In the genomic region with DNA sequence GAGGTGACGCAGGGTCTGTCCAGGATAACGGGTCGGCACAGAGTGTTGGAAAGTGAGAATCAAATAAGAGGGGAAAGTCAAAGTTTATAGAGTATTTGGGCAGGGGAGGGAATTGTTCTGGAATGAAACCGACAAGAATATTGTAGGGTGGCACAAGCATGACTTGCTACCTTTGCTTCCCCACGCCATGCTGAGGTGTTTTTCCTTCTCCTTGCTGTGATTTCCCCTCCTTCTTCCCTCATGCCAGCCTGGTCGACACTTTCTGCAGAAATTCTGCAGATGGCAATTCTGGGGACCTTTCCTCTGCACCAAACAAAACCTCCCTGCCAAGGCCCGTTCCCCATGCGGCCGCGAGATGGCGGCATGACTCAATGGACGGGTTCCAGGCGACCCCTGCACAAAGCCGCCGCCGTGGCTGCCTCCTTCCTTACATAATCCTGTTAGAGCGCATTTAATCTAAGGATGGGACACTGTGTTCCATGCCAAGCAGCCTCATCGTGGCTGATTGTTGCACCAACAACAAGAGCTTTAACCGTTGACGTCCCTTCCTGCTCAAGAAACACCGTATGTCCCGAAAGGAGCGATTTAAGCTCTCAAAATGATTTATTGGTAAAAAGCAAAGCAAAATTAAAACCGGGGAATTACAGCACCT, we compare ENCODE assay signal across 8 cellular contexts. TPM values are rescaled to one million over a fixed set of nuclear protein-coding genes. Genes with fewer than 3 reads are reported as not detected.
DNase-seq lines count a peak whose midpoint lies in the region; ATAC-seq and TF ChIP-seq lines count a peak whose summit lies in the region.

A gene (minus strand): TSS at position 290 of the 652 bp plus-strand sequence. CDS start 10,616 bp downstream, outside the sequence.

- H3K36me3 Mint-ChIP-seq in central memory CD8-positive, alpha-beta T cell (ENCODE audit: insufficient read depth) = no peaks in the 10 kb centered on the region

- no peaks in the 10 kb centered on the region for H3K9me3 Mint-ChIP-seq in central memory CD8-positive, alpha-beta T cell

- H3K27me3 ChIP-seq in kidney epithelial cell (ENCODE audit: control insufficient read depth, insufficient read depth, low read length) = no peaks in the 10 kb centered on the region

- peaks cover 10% of the 10 kb centered on the region for H3K27me3 Mint-ChIP-seq in central memory CD8-positive, alpha-beta T cell

- H3K4me3 ChIP-seq in AG10803 (ENCODE audit: low read length) = peak within 1 kb of the TSS; percentile 62
- H3K4me3 ChIP-seq in kidney epithelial cell (ENCODE audit: low read depth, low read length) = peak within 1 kb of the TSS; percentile 11

- ATAC-seq in GM19025 (IDR thresholded peaks at IDR 0.05; ENCODE audit: low read depth, unreplicated experiment) (peak; percentile 94), HG03342 (IDR thresholded peaks at IDR 0.05; ENCODE audit: unreplicated experiment) (peak; percentile 96)
- peak; percentile 93 for ATAC-seq in central memory CD8-positive, alpha-beta T cell (replicated peaks; ENCODE audit: extremely low read depth, poor library complexity, severe bottlenecking)

- H3K36me3 ChIP-seq in kidney epithelial cell (ENCODE audit: control insufficient read depth, insufficient read depth, low read length) = no peaks in the 10 kb centered on the region

- H3K4me1 Mint-ChIP-seq in central memory CD8-positive, alpha-beta T cell = no peaks in the 10 kb centered on the region

- peak; percentile 60 for DNase-seq in AG10803 (ENCODE audit: low read depth)
- DNase-seq in NCI-H345 (lab: John Stamatoyannopoulos, UW) = peak; percentile 80
- peak; percentile 46 to 60 (median 58) for DNase-seq in activated CD4-positive, CD25-positive, alpha-beta regulatory T cell (lab: John Stamatoyannopoulos, UW)
- peak; percentile 69 for DNase-seq in central memory CD8-positive, alpha-beta T cell (ENCODE audit: low spot score in 2 of 2)
- DNase-seq in kidney epithelial cell (ENCODE audit: low read depth) = no peak
- DNase-seq in stimulated activated CD4-positive, alpha-beta T cell treated with anti-CD3 and anti-CD28 coated beads, Interleukin-15, amount 100 ng/mL, for 1 hour (ENCODE audit: low read depth in 1 of 2, low spot score in 1 of 2) = peak; percentile 61 to 70

- H3K27ac Mint-ChIP-seq in central memory CD8-positive, alpha-beta T cell (ENCODE audit: low read depth) = no peak within 1 kb of the TSS

- H3K4me3 Mint-ChIP-seq in central memory CD8-positive, alpha-beta T cell = no peak within 1 kb of the TSS

- TF ChIP-seq CTCF in AG10803 (conservative IDR thresholded peaks at IDR 0.05; ENCODE audit: low read length) (peak; percentile 93), kidney epithelial cell (IDR thresholded peaks at IDR 0.05; ENCODE audit: insufficient read depth, low read length, poor library complexity, severe bottlenecking) (peak; percentile 96)

RNA-seq across cellular contexts. Expression of the gene that starts here (rescaled TPM):
- 0.07 TPM in 1 of 2 replicates, not detected in the other for total RNA-seq in kidney epithelial cell
